ENCODE assay signal across 10 cellular contexts in the genomic region with DNA sequence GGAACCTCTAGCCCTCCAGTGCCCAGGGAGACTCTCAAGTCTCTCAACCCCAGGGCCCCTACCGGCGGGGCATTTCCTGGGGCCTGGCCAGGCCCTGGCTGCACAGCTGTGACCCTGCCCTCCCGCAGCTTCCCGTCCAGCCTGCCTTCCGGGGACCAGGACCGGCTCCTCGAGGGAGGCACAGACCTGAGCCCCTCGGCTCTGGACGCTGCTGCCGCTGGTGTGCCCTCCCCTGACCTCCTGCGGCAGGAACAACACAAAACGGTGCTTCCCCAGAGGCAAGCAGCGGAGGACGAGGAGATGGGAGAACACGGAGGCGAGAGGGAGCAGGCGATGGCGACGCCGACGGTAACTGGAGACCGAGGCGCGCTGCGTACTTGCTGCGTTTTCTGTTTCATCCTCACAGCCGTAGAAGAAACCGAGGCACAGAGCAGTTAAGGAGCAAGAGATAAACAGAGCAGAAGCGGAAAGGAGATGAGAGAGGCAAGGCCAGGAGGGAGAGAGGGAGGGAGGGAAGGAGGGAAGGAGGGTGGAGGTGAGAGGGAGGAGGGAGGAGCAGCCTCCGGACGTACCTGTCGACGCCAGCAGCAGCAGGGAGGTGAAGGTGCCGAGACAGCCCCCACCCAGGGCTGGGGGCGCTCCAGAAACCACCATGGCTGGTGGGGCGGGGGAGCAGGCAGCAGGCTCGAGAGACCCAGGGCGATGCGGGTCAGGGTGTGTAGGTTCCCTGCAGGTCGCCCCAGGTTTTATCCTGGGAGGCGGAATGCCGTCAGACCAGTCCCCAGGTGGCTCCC. TPM values are rescaled to one million over a fixed set of nuclear protein-coding genes. Genes with fewer than 3 reads are reported as not detected.
DNase-seq lines count a peak whose midpoint lies in the region; ATAC-seq and TF ChIP-seq lines count a peak whose summit lies in the region.
"Had no signal": no experiment of that assay in that cellular context is flagged by ENCODE, and none has a peak within 500 bp of the region (broad histone marks: within the 10 kb centered on the region; RNA-seq: fewer than 3 reads in every experiment).

A gene with protein sequence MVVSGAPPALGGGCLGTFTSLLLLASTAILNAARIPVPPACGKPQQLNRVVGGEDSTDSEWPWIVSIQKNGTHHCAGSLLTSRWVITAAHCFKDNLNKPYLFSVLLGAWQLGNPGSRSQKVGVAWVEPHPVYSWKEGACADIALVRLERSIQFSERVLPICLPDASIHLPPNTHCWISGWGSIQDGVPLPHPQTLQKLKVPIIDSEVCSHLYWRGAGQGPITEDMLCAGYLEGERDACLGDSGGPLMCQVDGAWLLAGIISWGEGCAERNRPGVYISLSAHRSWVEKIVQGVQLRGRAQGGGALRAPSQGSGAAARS (minus strand): TSS at position 720 of the 794 bp plus-strand sequence. CDS start 66 bp downstream, at position 654.

- H3K27ac Mint-ChIP-seq in stimulated activated naive CD8-positive, alpha-beta T cell treated with anti-CD3 and anti-CD28 coated beads, Interleukin-15, Interleukin-2, amounts not matched to agents 100 ng/mL and 50 ng/mL, for 24 hours = no peak within 1 kb of the TSS
- H3K27ac Mint-ChIP-seq in activated naive CD8-positive, alpha-beta T cell treated with anti-CD3 and anti-CD28 coated beads for 36 hours = no peak within 1 kb of the TSS

- peak within 1 kb of the TSS; percentile 27 to 43 for H3K4me3 ChIP-seq in left lung

- no peak for TF ChIP-seq CTCF in left lung (IDR thresholded peaks at IDR 0.05)

- H3K4me1 ChIP-seq in left lung = peaks cover 0 to 5% of the 10 kb centered on the region in 2 donors

- peaks cover 16% of the 10 kb centered on the region for H3K9me3 Mint-ChIP-seq in stimulated activated naive CD8-positive, alpha-beta T cell treated with anti-CD3 and anti-CD28 coated beads, Interleukin-15, Interleukin-2, amounts not matched to agents 100 ng/mL and 50 ng/mL, for 24 hours
- H3K9me3 Mint-ChIP-seq in activated naive CD8-positive, alpha-beta T cell treated with anti-CD3 and anti-CD28 coated beads for 36 hours = peaks cover 12% of the 10 kb centered on the region

- no peak for DNase-seq in stimulated activated naive CD8-positive, alpha-beta T cell treated with anti-CD3 and anti-CD28 coated beads, Interleukin-15, Interleukin-2, amounts not matched to agents 100 U/mL and 50 U/mL, for 24 hours
- DNase-seq in activated naive CD8-positive, alpha-beta T cell treated with anti-CD3 and anti-CD28 coated beads for 36 hours = no peak
- peak; percentile 57 to 86 for DNase-seq in left lung
- no peak for DNase-seq in OCI-M2 (lab: John Stamatoyannopoulos, UW; ENCODE audit: unreplicated experiment)
- no peak for DNase-seq in Right ventricle myocardium inferior (ENCODE audit: missing footprints)
- DNase-seq in NOMO-1 (lab: John Stamatoyannopoulos, UW; ENCODE audit: unreplicated experiment in 2 of 2) = no peak
- DNase-seq: stimulated activated naive CD4-positive, alpha-beta T cell treated with Interleukin-2 at 50 U/mL for 16 hours had no signal

- H3K4me1 Mint-ChIP-seq in stimulated activated naive CD8-positive, alpha-beta T cell treated with anti-CD3 and anti-CD28 coated beads, Interleukin-15, Interleukin-2, amounts not matched to agents 100 ng/mL and 50 ng/mL, for 24 hours (ENCODE audit: low read depth) = peaks cover 5% of the 10 kb centered on the region
- peaks cover 5% of the 10 kb centered on the region for H3K4me1 Mint-ChIP-seq in activated naive CD8-positive, alpha-beta T cell treated with anti-CD3 and anti-CD28 coated beads for 36 hours

- H3K4me3 Mint-ChIP-seq in stimulated activated naive CD8-positive, alpha-beta T cell treated with anti-CD3 and anti-CD28 coated beads, Interleukin-15, Interleukin-2, amounts not matched to agents 100 ng/mL and 50 ng/mL, for 24 hours = peak within 1 kb of the TSS; percentile 76
- H3K4me3 Mint-ChIP-seq in activated naive CD8-positive, alpha-beta T cell treated with anti-CD3 and anti-CD28 coated beads for 36 hours = peak within 1 kb of the TSS; percentile 46

- peaks cover 5% of the 10 kb centered on the region for H3K36me3 Mint-ChIP-seq in stimulated activated naive CD8-positive, alpha-beta T cell treated with anti-CD3 and anti-CD28 coated beads, Interleukin-15, Interleukin-2, amounts not matched to agents 100 ng/mL and 50 ng/mL, for 24 hours (ENCODE audit: low read depth)
- H3K36me3 Mint-ChIP-seq in activated naive CD8-positive, alpha-beta T cell treated with anti-CD3 and anti-CD28 coated beads for 36 hours = peaks cover 2% of the 10 kb centered on the region

- peaks cover 0 to 58% of the 10 kb centered on the region in 2 donors for H3K27me3 ChIP-seq in left lung

- intact Hi-C loops in left lung (cut with DNase I) = no loop called here
- intact Hi-C loops in Right ventricle myocardium inferior (cut with DNase I) = no loop called here

- H3K27me3 Mint-ChIP-seq in stimulated activated naive CD8-positive, alpha-beta T cell treated with anti-CD3 and anti-CD28 coated beads, Interleukin-15, Interleukin-2, amounts not matched to agents 100 ng/mL and 50 ng/mL, for 24 hours = peaks cover 11% of the 10 kb centered on the region
- peaks cover 24% of the 10 kb centered on the region for H3K27me3 Mint-ChIP-seq in activated naive CD8-positive, alpha-beta T cell treated with anti-CD3 and anti-CD28 coated beads for 36 hours

- peaks cover 0 to 16% of the 10 kb centered on the region in 2 donors for H3K9me3 ChIP-seq in left lung

- H3K27ac ChIP-seq in left lung = peak within 1 kb of the TSS; percentile 36 to 67

- no peak for ATAC-seq in stimulated activated naive CD8-positive, alpha-beta T cell treated with anti-CD3 and anti-CD28 coated beads, Interleukin-15, Interleukin-2, amounts not matched to agents 100 U/mL and 50 U/mL, for 24 hours
- ATAC-seq in left lung = peak; percentile 88
- no peak for ATAC-seq in GM19397 (IDR thresholded peaks at IDR 0.05; ENCODE audit: unreplicated experiment)
- ATAC-seq in Right ventricle myocardium inferior = no peak

- peaks cover 0 to 5% of the 10 kb centered on the region in 2 donors for H3K36me3 ChIP-seq in left lung

RNA-seq across cellular contexts. Expression of the gene that starts here (rescaled TPM):
- not detected for total RNA-seq in activated naive CD8-positive, alpha-beta T cell treated with anti-CD3 and anti-CD28 coated beads for 36 hours
- 10 to 100 TPM; 15.7 to 16.7 TPM for total RNA-seq in left lung
- not detected for total RNA-seq in Right ventricle myocardium inferior
- total RNA-seq: lung microvascular endothelial cell had no signal

Comparison
In these comparisons a context has a peak if more than half of its experiments do, and no peak if none do; other contexts are left out.
1. RNA of the gene that starts here (total RNA-seq): 15.7 to 16.7 TPM in left lung; not detected in activated naive CD8-positive, alpha-beta T cell treated with anti-CD3 and anti-CD28 coated beads for 36 hours and not detected in Right ventricle myocardium inferior (single experiment); every median in the first group is over 10 times any median in the second.
2. DNase-seq: peak in left lung (2 of 2); none in stimulated activated naive CD8-positive, alpha-beta T cell treated with anti-CD3 and anti-CD28 coated beads, Interleukin-15, Interleukin-2, amounts not matched to agents 100 U/mL and 50 U/mL, for 24 hours (single experiment), activated naive CD8-positive, alpha-beta T cell treated with anti-CD3 and anti-CD28 coated beads for 36 hours (single experiment), OCI-M2 (single experiment), Right ventricle myocardium inferior (single experiment) and NOMO-1 (0 of 2).